21 cellular contexts compared by ENCODE assay signal in genomic region chr5:76503929-76504328, GRCh38.
DNase-seq lines count a peak whose midpoint lies in the region; ATAC-seq and TF ChIP-seq lines count a peak whose summit lies in the region.
"Had no signal": no experiment of that assay in that cellular context is flagged by ENCODE, and none has a peak within 500 bp of the region (broad histone marks: within the 10 kb centered on the region; RNA-seq: fewer than 3 reads in every experiment).

No MANE protein-coding gene starts in this region.

- no peaks in the 10 kb centered on the region for H3K27me3 ChIP-seq in BLaER1

- H4K20me1 ChIP-seq in BLaER1: peaks cover 33% of the 10 kb centered on the region

- no peak overlapping the region for H3K27ac ChIP-seq in BLaER1
- H3K27ac ChIP-seq: C4-2B had no signal

- DNase-seq in left colon: no peak
- DNase-seq in natural killer cell treated with Interleukin-12 subunit alpha and Interleukin-12 subunit beta and Interleukin-15 and Interleukin-18, amount 100 ng/mL, for 72 hours (ENCODE audit: low spot score): no peak
- no peak for DNase-seq in osteocyte (ENCODE audit: extremely low spot score, unreplicated experiment)
- DNase-seq in activated naive CD4-positive, alpha-beta T cell treated with anti-CD3 and anti-CD28 coated beads, Interleukin-2, amount 50 U/mL, for 72 hours (ENCODE audit: low spot score in 2 of 2): no peak
- DNase-seq in activated naive CD4-positive, alpha-beta T cell treated with anti-CD3 and anti-CD28 coated beads for 36 hours: no peak
- DNase-seq: 8988T; AML-193; DMS79 treated with DMSO at 0.1 percent for 48 hours; H9; KG1; NCI-H1092 treated with DMSO at 0.1 percent for 48 hours; NCI-H1436 treated with DMSO at 0.1 percent for 48 hours; NCI-H1930; NK-92 treated with Interleukin-12 subunit alpha and Interleukin-12 subunit beta, amount 100 ng/mL, for 24 hours had no signal

- peak overlapping the region; percentile 58 for H3K27ac Mint-ChIP-seq in activated T-helper 17 cell treated with anti-CD3 and anti-CD28 coated beads, Interleukin-2, amount 50 U/mL, for 72 hours
- H3K27ac Mint-ChIP-seq in natural killer cell treated with Interleukin-12 subunit alpha and Interleukin-12 subunit beta and Interleukin-15 and Interleukin-18, amount 100 ng/mL, for 72 hours: peak overlapping the region; percentile 80 to 89
- H3K27ac Mint-ChIP-seq in osteocyte (ENCODE audit: unreplicated experiment): no peak overlapping the region
- H3K27ac Mint-ChIP-seq in activated naive CD4-positive, alpha-beta T cell treated with anti-CD3 and anti-CD28 coated beads, Interleukin-2, amount 50 U/mL, for 72 hours: no peak overlapping the region
- no peak overlapping the region for H3K27ac Mint-ChIP-seq in activated naive CD4-positive, alpha-beta T cell treated with anti-CD3 and anti-CD28 coated beads for 36 hours

- no peak overlapping the region for H3K4me3 Mint-ChIP-seq in activated T-helper 17 cell treated with anti-CD3 and anti-CD28 coated beads, Interleukin-2, amount 50 U/mL, for 72 hours
- H3K4me3 Mint-ChIP-seq in natural killer cell treated with Interleukin-12 subunit alpha and Interleukin-12 subunit beta and Interleukin-15 and Interleukin-18, amount 100 ng/mL, for 72 hours: no peak overlapping the region
- no peak overlapping the region for H3K4me3 Mint-ChIP-seq in osteocyte (ENCODE audit: unreplicated experiment)
- H3K4me3 Mint-ChIP-seq in activated naive CD4-positive, alpha-beta T cell treated with anti-CD3 and anti-CD28 coated beads for 36 hours: no peak overlapping the region
- H3K4me3 Mint-ChIP-seq: H9 had no signal

- no peak for TF ChIP-seq CTCF in osteocyte (IDR thresholded peaks at IDR 0.05)

- no peak for ATAC-seq in activated T-helper 17 cell treated with anti-CD3 and anti-CD28 coated beads, Interleukin-2, amount 50 U/mL, for 72 hours (replicated peaks)
- ATAC-seq in left colon (peak; percentile 25), HG03521 (IDR thresholded peaks at IDR 0.05; ENCODE audit: unreplicated experiment) (no peak)
- no peak for ATAC-seq in natural killer cell treated with Interleukin-12 subunit alpha and Interleukin-12 subunit beta and Interleukin-15 and Interleukin-18, amount 100 ng/mL, for 72 hours
- no peak for ATAC-seq in activated naive CD4-positive, alpha-beta T cell treated with anti-CD3 and anti-CD28 coated beads, Interleukin-2, amount 50 U/mL, for 72 hours
- ATAC-seq: GM12878, Panc1, SK-N-SH treated with all-trans-retinoic acid at 6 μM for 48 hours had no signal

- no peak overlapping the region for H3K4me3 ChIP-seq in BLaER1
- H3K4me3 ChIP-seq: GM12878 had no signal

- H3K27me3 Mint-ChIP-seq in activated T-helper 17 cell treated with anti-CD3 and anti-CD28 coated beads, Interleukin-2, amount 50 U/mL, for 72 hours: no peaks in the 10 kb centered on the region
- H3K27me3 Mint-ChIP-seq in natural killer cell treated with Interleukin-12 subunit alpha and Interleukin-12 subunit beta and Interleukin-15 and Interleukin-18, amount 100 ng/mL, for 72 hours: no peaks in the 10 kb centered on the region
- peaks cover 13% of the 10 kb centered on the region for H3K27me3 Mint-ChIP-seq in osteocyte (ENCODE audit: unreplicated experiment)
- H3K27me3 Mint-ChIP-seq in activated naive CD4-positive, alpha-beta T cell treated with anti-CD3 and anti-CD28 coated beads for 36 hours (ENCODE audit: low read depth): no peaks in the 10 kb centered on the region

- CTCF ChIA-PET in activated naive CD4-positive, alpha-beta T cell treated with anti-CD3 and anti-CD28 coated beads for 36 hours (lab: Charles Lee): interaction anchor here (1.0 to 1.1 kb wide), 2 partner anchors 18 to 41 kb away, joined by 3 read pairs; no protein-coding TSS in a partner anchor

- no peaks in the 10 kb centered on the region for H3K9me3 ChIP-seq in BLaER1

- no peaks in the 10 kb centered on the region for H3K9me3 Mint-ChIP-seq in activated T-helper 17 cell treated with anti-CD3 and anti-CD28 coated beads, Interleukin-2, amount 50 U/mL, for 72 hours
- no peaks in the 10 kb centered on the region for H3K9me3 Mint-ChIP-seq in natural killer cell treated with Interleukin-12 subunit alpha and Interleukin-12 subunit beta and Interleukin-15 and Interleukin-18, amount 100 ng/mL, for 72 hours
- no peaks in the 10 kb centered on the region for H3K9me3 Mint-ChIP-seq in osteocyte (ENCODE audit: unreplicated experiment)
- no peaks in the 10 kb centered on the region for H3K9me3 Mint-ChIP-seq in activated naive CD4-positive, alpha-beta T cell treated with anti-CD3 and anti-CD28 coated beads, Interleukin-2, amount 50 U/mL, for 72 hours
- no peaks in the 10 kb centered on the region for H3K9me3 Mint-ChIP-seq in activated naive CD4-positive, alpha-beta T cell treated with anti-CD3 and anti-CD28 coated beads for 36 hours
- H3K9me3 Mint-ChIP-seq: H9 had no signal

- H3K9ac ChIP-seq in BLaER1: no peak overlapping the region

- peaks cover 29% of the 10 kb centered on the region for H3K4me1 Mint-ChIP-seq in activated T-helper 17 cell treated with anti-CD3 and anti-CD28 coated beads, Interleukin-2, amount 50 U/mL, for 72 hours
- H3K4me1 Mint-ChIP-seq in natural killer cell treated with Interleukin-12 subunit alpha and Interleukin-12 subunit beta and Interleukin-15 and Interleukin-18, amount 100 ng/mL, for 72 hours (ENCODE audit: low read depth in 2 of 2): peaks cover 48 to 53% of the 10 kb centered on the region in 2 donors
- peaks cover 12% of the 10 kb centered on the region for H3K4me1 Mint-ChIP-seq in osteocyte (ENCODE audit: unreplicated experiment)
- H3K4me1 Mint-ChIP-seq in activated naive CD4-positive, alpha-beta T cell treated with anti-CD3 and anti-CD28 coated beads for 36 hours (ENCODE audit: low read depth): peaks cover 19% of the 10 kb centered on the region

- intact Hi-C loops in left colon (cut with DNase I, micrococcal nuclease): no loop called here
- intact Hi-C loops in activated naive CD4-positive, alpha-beta T cell treated with anti-CD3 and anti-CD28 coated beads for 36 hours (cut with micrococcal nuclease): no loop called here

- no peaks in the 10 kb centered on the region for H3K36me3 Mint-ChIP-seq in activated T-helper 17 cell treated with anti-CD3 and anti-CD28 coated beads, Interleukin-2, amount 50 U/mL, for 72 hours (ENCODE audit: low read depth)
- H3K36me3 Mint-ChIP-seq in natural killer cell treated with Interleukin-12 subunit alpha and Interleukin-12 subunit beta and Interleukin-15 and Interleukin-18, amount 100 ng/mL, for 72 hours: no peaks in the 10 kb centered on the region
- no peaks in the 10 kb centered on the region for H3K36me3 Mint-ChIP-seq in osteocyte (ENCODE audit: unreplicated experiment)
- H3K36me3 Mint-ChIP-seq in activated naive CD4-positive, alpha-beta T cell treated with anti-CD3 and anti-CD28 coated beads, Interleukin-2, amount 50 U/mL, for 72 hours: peaks cover 0 to 12% of the 10 kb centered on the region in 2 donors
- H3K36me3 Mint-ChIP-seq in activated naive CD4-positive, alpha-beta T cell treated with anti-CD3 and anti-CD28 coated beads for 36 hours (ENCODE audit: low read depth): peaks cover 1% of the 10 kb centered on the region

- H3K36me3 ChIP-seq in BLaER1: peaks cover 5% of the 10 kb centered on the region

- H3K4me1 ChIP-seq in BLaER1: peaks cover 12% of the 10 kb centered on the region

- peak overlapping the region; percentile 13 for H3K4me2 ChIP-seq in BLaER1

Comparison
In these comparisons a context has a peak if more than half of its experiments do, and no peak if none do; other contexts are left out.
1. H3K27ac Mint-ChIP-seq: peak in activated T-helper 17 cell treated with anti-CD3 and anti-CD28 coated beads, Interleukin-2, amount 50 U/mL, for 72 hours (single experiment) and natural killer cell treated with Interleukin-12 subunit alpha and Interleukin-12 subunit beta and Interleukin-15 and Interleukin-18, amount 100 ng/mL, for 72 hours (2 of 2); none in osteocyte (single experiment), activated naive CD4-positive, alpha-beta T cell treated with anti-CD3 and anti-CD28 coated beads, Interleukin-2, amount 50 U/mL, for 72 hours (0 of 2) and activated naive CD4-positive, alpha-beta T cell treated with anti-CD3 and anti-CD28 coated beads for 36 hours (single experiment).